17 cellular contexts compared by ENCODE assay signal in genomic region chr3:87229113-87229512, GRCh38. TPM values are rescaled to one million over a fixed set of nuclear protein-coding genes. Genes with fewer than 3 reads are reported as not detected.
DNase-seq lines count a peak whose midpoint lies in the region; ATAC-seq and TF ChIP-seq lines count a peak whose summit lies in the region.
"Had no signal": no experiment of that assay in that cellular context is flagged by ENCODE, and none has a peak within 500 bp of the region (broad histone marks: within the 10 kb centered on the region; RNA-seq: fewer than 3 reads in every experiment).

No MANE protein-coding gene starts in this region.

- no peak overlapping the region for H3K27ac Mint-ChIP-seq in Caco-2 (ENCODE audit: unreplicated experiment)
- no peak overlapping the region for H3K27ac Mint-ChIP-seq in chondrocyte (ENCODE audit: unreplicated experiment)
- H3K27ac Mint-ChIP-seq in nephron progenitor cell: no peak overlapping the region
- H3K27ac Mint-ChIP-seq: activated T-helper 2 cell treated with anti-CD3 and anti-CD28 coated beads, Interferon-gamma antibody, Interleukin-2, Interleukin-4, amounts not matched to agents 10 μg/mL and 5 μg/mL and 100 μg/mL, durations not matched to agents 14 hours and 24 hours and 36 hours had no signal

- H3K36me3 ChIP-seq in Caco-2 (ENCODE audit: control insufficient read depth, insufficient read depth, low read length): no peaks in the 10 kb centered on the region
- no peaks in the 10 kb centered on the region for H3K36me3 ChIP-seq in KMS-11 (ENCODE audit: insufficient read depth)
- H3K36me3 ChIP-seq in mesendoderm (ENCODE audit: control insufficient read depth, insufficient read depth, low read length): no peaks in the 10 kb centered on the region
- H3K36me3 ChIP-seq: cardiac muscle cell, thyroid gland had no signal

- peak overlapping the region; percentile 87 for H3K4me3 Mint-ChIP-seq in Caco-2 (ENCODE audit: unreplicated experiment)
- peak overlapping the region; percentile 94 for H3K4me3 Mint-ChIP-seq in chondrocyte (ENCODE audit: unreplicated experiment)
- H3K4me3 Mint-ChIP-seq in nephron progenitor cell: peak overlapping the region; percentile 93

- H2BK15ac ChIP-seq in mesendoderm (replicated peaks; ENCODE audit: low read depth): no peak overlapping the region

- H3K27me3 ChIP-seq in Caco-2 (replicated peaks; ENCODE audit: control insufficient read depth, insufficient read depth, low read length): no peaks in the 10 kb centered on the region
- H3K27me3 ChIP-seq in KMS-11 (ENCODE audit: insufficient read depth, low read depth): no peaks in the 10 kb centered on the region
- H3K27me3 ChIP-seq in mesendoderm (ENCODE audit: insufficient read depth, low read length, poor library complexity): no peaks in the 10 kb centered on the region
- H3K27me3 ChIP-seq: cardiac muscle cell, thyroid gland had no signal

- H3K4me1 ChIP-seq in Caco-2 (peaks cover 9% of the 10 kb centered on the region; the same call in 1 of the 2 replicates), KMS-11 (ENCODE audit: low read depth, poor library complexity, severe bottlenecking) (peaks cover 12% of the 10 kb centered on the region), mesendoderm (ENCODE audit: control insufficient read depth, low read depth, low read length) (peaks cover 2% of the 10 kb centered on the region)

- no peak overlapping the region for H4K5ac ChIP-seq in mesendoderm (ENCODE audit: low read length)

- H2AK5ac ChIP-seq in mesendoderm (ENCODE audit: low read length): no peak overlapping the region

- H3K9me3 Mint-ChIP-seq in Caco-2 (ENCODE audit: unreplicated experiment): no peaks in the 10 kb centered on the region
- no peaks in the 10 kb centered on the region for H3K9me3 Mint-ChIP-seq in chondrocyte (ENCODE audit: low read depth)
- H3K9me3 Mint-ChIP-seq in nephron progenitor cell: no peaks in the 10 kb centered on the region
- H3K9me3 Mint-ChIP-seq: activated T-helper 2 cell treated with anti-CD3 and anti-CD28 coated beads, Interferon-gamma antibody, Interleukin-2, Interleukin-4, amounts not matched to agents 10 μg/mL and 5 μg/mL and 100 μg/mL, durations not matched to agents 14 hours and 24 hours and 36 hours had no signal

- TF ChIP-seq CTCF in Caco-2 (IDR thresholded peaks at IDR 0.05; ENCODE audit: insufficient read depth in 1 of 2, low read depth in 1 of 2, low read length in 1 of 2, severe bottlenecking in 1 of 2, unreplicated experiment in 1 of 2) (no peak), KMS-11 (conservative IDR thresholded peaks at IDR 0.05; ENCODE audit: low read depth, low read length) (no peak), chondrocyte (IDR thresholded peaks at IDR 0.05) (no peak), nephron progenitor cell (IDR thresholded peaks at IDR 0.05) (no peak)

- H3K4ac ChIP-seq in mesendoderm (ENCODE audit: low read depth, low read length): no peak overlapping the region

- peaks cover 10% of the 10 kb centered on the region for H3K79me1 ChIP-seq in mesendoderm (ENCODE audit: low read length)

- ATAC-seq in GM18867 (IDR thresholded peaks at IDR 0.05; ENCODE audit: unreplicated experiment) (no peak), GM18873 (IDR thresholded peaks at IDR 0.05; ENCODE audit: low FRiP score, unreplicated experiment) (no peak)

- CTCF ChIA-PET in Caco-2 (lab: Charles Lee): no interaction called here

- H3K18ac ChIP-seq in mesendoderm (ENCODE audit: low read length): no peak overlapping the region

- H3K79me2 ChIP-seq in KMS-11 (ENCODE audit: insufficient read depth, low read depth) (peaks cover 6% of the 10 kb centered on the region; the same call in 1 of the 2 replicates), mesendoderm (ENCODE audit: control insufficient read depth, insufficient read depth, low read length) (peaks cover 31% of the 10 kb centered on the region)

- H4K20me1 ChIP-seq in KMS-11 (ENCODE audit: insufficient read depth): no peaks in the 10 kb centered on the region

- no peak overlapping the region for H3K56ac ChIP-seq in mesendoderm (ENCODE audit: low read length)

- no peak overlapping the region for H3K23ac ChIP-seq in mesendoderm (ENCODE audit: low read length)

- H3K9ac ChIP-seq in KMS-11 (no peak overlapping the region), mesendoderm (ENCODE audit: low read length) (no peak overlapping the region)

- no TSS peak for BruUV-seq in Caco-2 (replicated peaks; lab: Mats Ljungman, UMichigan)

- no peak overlapping the region for H4K8ac ChIP-seq in mesendoderm (ENCODE audit: low read depth, low read length)

- peaks cover 15% of the 10 kb centered on the region for H3K36me3 Mint-ChIP-seq in Caco-2 (ENCODE audit: insufficient read depth, unreplicated experiment)
- peaks cover 5% of the 10 kb centered on the region for H3K36me3 Mint-ChIP-seq in chondrocyte (ENCODE audit: low read depth)
- H3K36me3 Mint-ChIP-seq in nephron progenitor cell (ENCODE audit: low read depth): peaks cover 24% of the 10 kb centered on the region

- POLR2A ChIA-PET in Caco-2 (lab: Charles Lee): no interaction called here

- no peak overlapping the region for H2BK120ac ChIP-seq in mesendoderm (ENCODE audit: low read depth, low read length)

- peaks cover 19% of the 10 kb centered on the region for H3K4me1 Mint-ChIP-seq in Caco-2 (ENCODE audit: low read depth, unreplicated experiment)
- H3K4me1 Mint-ChIP-seq in chondrocyte (ENCODE audit: low read depth): peaks cover 57% of the 10 kb centered on the region
- H3K4me1 Mint-ChIP-seq in nephron progenitor cell: peaks cover 38% of the 10 kb centered on the region

- H3K9me3 ChIP-seq in Caco-2: no peaks in the 10 kb centered on the region
- H3K9me3 ChIP-seq: thyroid gland had no signal

- H2BK5ac ChIP-seq in mesendoderm (ENCODE audit: low read length): no peak overlapping the region

- DNase-seq in Caco-2: no peak
- no peak for DNase-seq in chondrocyte (ENCODE audit: low spot score)
- no peak for DNase-seq in nephron progenitor cell
- no peak for DNase-seq in mesendoderm
- DNase-seq in Kasumi-1 (lab: John Stamatoyannopoulos, UW): no peak
- DNase-seq: NCI-H1436 treated with DMSO at 0.1 percent for 48 hours, NCI-H524, Right ventricle myocardium superior, thyroid gland had no signal

- no peak overlapping the region for H2AFZ ChIP-seq in KMS-11 (ENCODE audit: low read depth)

- no peak overlapping the region for H3K4me3 ChIP-seq in Caco-2 (ENCODE audit: low read depth, low read length)
- H3K4me3 ChIP-seq in KMS-11 (IDR thresholded peaks at IDR 0.05; ENCODE audit: insufficient read depth, low read depth, low read length): no peak overlapping the region
- no peak overlapping the region for H3K4me3 ChIP-seq in mesendoderm (ENCODE audit: low read length)

- H3K27me3 Mint-ChIP-seq in Caco-2 (ENCODE audit: insufficient read depth, unreplicated experiment) (no peaks in the 10 kb centered on the region), chondrocyte (ENCODE audit: low read depth) (peaks cover 3% of the 10 kb centered on the region), nephron progenitor cell (ENCODE audit: low read depth, poor library complexity) (peaks cover 15% of the 10 kb centered on the region)

- intact Hi-C loops in Caco-2 (cut with micrococcal nuclease; ENCODE audit: unreplicated experiment): no loop called here

- WGBS in mesendoderm (ENCODE audit: extremely low coverage, insufficient coverage, low lambda C conversion rate): no CpG with 5 or more reads among the region's 1 CpG

- H3K4me2 ChIP-seq in KMS-11: peak overlapping the region; percentile 78; the same call in 1 of the 2 replicates
- no peak overlapping the region for H3K4me2 ChIP-seq in mesendoderm (ENCODE audit: low read length)

- H3K27ac ChIP-seq in KMS-11 (no peak overlapping the region), mesendoderm (ENCODE audit: low read depth, low read length) (no peak overlapping the region)
- H3K27ac ChIP-seq: cardiac muscle cell, thyroid gland had no signal

RNA-seq across cellular contexts. Expression of gene CHMP2B, which starts 2.0 kb away (rescaled TPM):
- total RNA-seq in Caco-2 (2022) (45.4 and 52.4 TPM in 2 replicates), chondrocyte (36.0 to 41.8 TPM (median 36.2 TPM) in 3 replicates)
- 59.9 TPM for polyA plus RNA-seq in mesendoderm (2013, experiment 1 of 2)
- 60.9 TPM for polyA plus RNA-seq in mesendoderm (2013, experiment 2 of 2)

RNA-seq across cellular contexts. Expression of gene POU1F1, which starts 47.3 kb away (rescaled TPM):
- total RNA-seq in Caco-2 (2022) (not detected in 2 replicates), chondrocyte (not detected in 3 replicates)
- not detected for polyA plus RNA-seq in mesendoderm (2013, experiment 1 of 2)
- not detected for polyA plus RNA-seq in mesendoderm (2013, experiment 2 of 2)
- total RNA-seq: activated T-helper 2 cell treated with anti-CD3 and anti-CD28 coated beads, Interferon-gamma antibody, Interleukin-2, Interleukin-4, amounts not matched to agents 10 μg/mL and 5 μg/mL and 100 μg/mL, durations not matched to agents 14 hours and 24 hours and 36 hours; cardiac muscle cell; H4; HT1080; Right ventricle myocardium superior; thyroid gland had no signal
- polyA plus RNA-seq: cardiac muscle cell, esophagus had no signal
